Comparison of ENCODE assay signal across 25 cellular contexts in genomic region chr17:74448774-74449173, GRCh38. TPM values are rescaled to one million over a fixed set of nuclear protein-coding genes. Genes with fewer than 3 reads are reported as not detected.
DNase-seq lines count a peak whose midpoint lies in the region; ATAC-seq and TF ChIP-seq lines count a peak whose summit lies in the region.
"Had no signal": no experiment of that assay in that cellular context is flagged by ENCODE, and none has a peak within 500 bp of the region (broad histone marks: within the 10 kb centered on the region; RNA-seq: fewer than 3 reads in every experiment).

No MANE protein-coding gene starts in this region.

- H3K4me1 ChIP-seq in esophagus muscularis mucosa, result peaks cover 54 to 62% (median 59%) of the 10 kb centered on the region in 4 donors
- H3K4me1 ChIP-seq in thyroid gland, result peaks cover 44 to 84% of the 10 kb centered on the region in 2 donors

- H3K27ac ChIP-seq in esophagus muscularis mucosa (replicated peaks in 1 of 4) (peak overlapping the region; percentile 32 to 53 (median 36)), thyroid gland (peak overlapping the region; percentile 65 to 89 (median 70))
- H3K27ac ChIP-seq: colonic mucosa, neutrophil had no signal

- H3K27me3 ChIP-seq in esophagus muscularis mucosa (no peaks in the 10 kb centered on the region), thyroid gland (no peaks in the 10 kb centered on the region)
- H3K27me3 ChIP-seq: BE2C, colonic mucosa had no signal

- in situ Hi-C loops in G401 (cut with HindIII; ENCODE audit: low sequenced_read_pairs), result no loop called here

- DNase-seq in G401 (ENCODE audit: low spot score) (peak; percentile 24), esophagus muscularis mucosa (ENCODE audit: extremely low spot score) (no peak), osteocyte (ENCODE audit: extremely low spot score, unreplicated experiment) (no peak), thyroid gland (no peak), NCI-H1436 treated with DMSO at 0.1 percent for 48 hours (lab: John Stamatoyannopoulos, UW) (no peak), D341Med (ENCODE audit: low spot score) (no peak)
- DNase-seq: activated B cell treated with CpG ODN at 0.5 μM for 24 hours; activated naive CD4-positive, alpha-beta T cell; activated T-cell treated with anti-CD3 and anti-CD28 coated beads, Interleukin-2, amount 50 U/mL, for 72 hours; BE2C; colonic mucosa; DMS79 treated with DMSO at 0.1 percent for 48 hours; effector memory CD8-positive, alpha-beta T cell; erythroblast; foreskin fibroblast; H9; NCI-H1417; NCI-H2081; NCI-H226; NCI-H69; stimulated activated CD4-positive, alpha-beta T cell treated with anti-CD3 and anti-CD28 coated beads, Interleukin-2, amount 100 ng/mL, for 48 hours; T-cell had no signal

- H3K4me1 Mint-ChIP-seq in osteocyte (ENCODE audit: unreplicated experiment), result peaks cover 64% of the 10 kb centered on the region

- H3K9me3 ChIP-seq in esophagus muscularis mucosa (no peaks in the 10 kb centered on the region), thyroid gland (no peaks in the 10 kb centered on the region)
- H3K9me3 ChIP-seq: BE2C, colonic mucosa, neutrophil had no signal

- no peak for ATAC-seq in HG03571 (IDR thresholded peaks at IDR 0.05; ENCODE audit: unreplicated experiment)
- ATAC-seq: activated T-cell treated with anti-CD3 and anti-CD28 coated beads, Interleukin-2, amount 50 U/mL, for 72 hours; effector memory CD8-positive, alpha-beta T cell; Panc1; T-cell had no signal

- H3K4me3 Mint-ChIP-seq in osteocyte (ENCODE audit: unreplicated experiment), result peak overlapping the region; percentile 14
- H3K4me3 Mint-ChIP-seq: activated B cell treated with CpG ODN at 0.5 μM for 24 hours; activated T-cell treated with anti-CD3 and anti-CD28 coated beads, Interleukin-2, amount 50 U/mL, for 72 hours; effector memory CD8-positive, alpha-beta T cell; H9; T-cell had no signal

- H3K36me3 ChIP-seq in esophagus muscularis mucosa (peaks cover 0 to 15% (median 0%) of the 10 kb centered on the region in 4 donors), thyroid gland (no peaks in the 10 kb centered on the region)
- H3K36me3 ChIP-seq: BE2C, colonic mucosa, neutrophil had no signal

- no peaks in the 10 kb centered on the region for H3K9me3 Mint-ChIP-seq in osteocyte (ENCODE audit: unreplicated experiment)
- H3K9me3 Mint-ChIP-seq: activated B cell treated with CpG ODN at 0.5 μM for 24 hours; activated T-cell treated with anti-CD3 and anti-CD28 coated beads, Interleukin-2, amount 50 U/mL, for 72 hours; effector memory CD8-positive, alpha-beta T cell; H9; T-cell had no signal

- TF ChIP-seq CTCF in esophagus muscularis mucosa (IDR thresholded peaks at IDR 0.05), result no peak
- no peak for TF ChIP-seq CTCF in osteocyte (IDR thresholded peaks at IDR 0.05)
- TF ChIP-seq CTCF in thyroid gland (IDR thresholded peaks at IDR 0.05), result no peak

- no peak for TF ChIP-seq EP300 in esophagus muscularis mucosa (IDR thresholded peaks at IDR 0.05)

- H3K4me3 ChIP-seq in esophagus muscularis mucosa (no peak overlapping the region), thyroid gland (replicated peaks in 1 of 3) (no peak overlapping the region)
- H3K4me3 ChIP-seq: colonic mucosa had no signal

- 73% methylated on average over 7 of the region's 8 CpGs for WGBS in esophagus muscularis mucosa
- 82 to 83% methylated on average over 8 of the region's 8 CpGs for WGBS in thyroid gland, 2 donors

- TF ChIP-seq POLR2A in esophagus muscularis mucosa (IDR thresholded peaks at IDR 0.05; ENCODE audit: low read depth), result no peak
- no peak for TF ChIP-seq POLR2A in thyroid gland (IDR thresholded peaks at IDR 0.05)

- intact Hi-C loops in esophagus muscularis mucosa (cut with DNase I) (no loop called here), thyroid gland (cut with DNase I) (no loop called here)

- H3K36me3 Mint-ChIP-seq in osteocyte (ENCODE audit: unreplicated experiment), result peaks cover 5% of the 10 kb centered on the region
- H3K36me3 Mint-ChIP-seq: T-cell had no signal

- H3K27ac Mint-ChIP-seq in osteocyte (ENCODE audit: unreplicated experiment), result peak overlapping the region; percentile 76
- H3K27ac Mint-ChIP-seq: activated B cell treated with CpG ODN at 0.5 μM for 24 hours; activated T-cell treated with anti-CD3 and anti-CD28 coated beads, Interleukin-2, amount 50 U/mL, for 72 hours; effector memory CD8-positive, alpha-beta T cell; H9; T-cell had no signal

- no peaks in the 10 kb centered on the region for H3K27me3 Mint-ChIP-seq in osteocyte (ENCODE audit: unreplicated experiment)

RNA-seq across cellular contexts. Expression of gene GPRC5C, which starts 16.9 kb away (rescaled TPM):
- total RNA-seq in G401 (2014; rRNA removed; shearing (Covaris generic)), result 8.7 and 9.4 TPM in 2 replicates
- total RNA-seq in esophagus muscularis mucosa (10 to 100 TPM; 12.6 to 23.6 (median 14.5) TPM), osteocyte (44.4 and 56.4 TPM in 2 replicates), thyroid gland (100 to 1,000 TPM in 3 of 4 donors, 10 to 100 TPM in 1; 73.2 to 194 (median 163) TPM)

RNA-seq across cellular contexts. Expression of gene CD300A, which starts 17.7 kb away (rescaled TPM):
- total RNA-seq in G401 (2014; rRNA removed; shearing (Covaris generic)), result not detected in 2 replicates
- total RNA-seq in esophagus muscularis mucosa (1 to 10 TPM; 1.2 to 4.1 (median 2.4) TPM), osteocyte (not detected in 2 replicates), thyroid gland (1 to 10 TPM in 2 of 4 donors, under 1 TPM in 2; 0.78 to 5.8 (median 2.1) TPM)
- total RNA-seq: H9 had no signal
